In the genomic region with DNA sequence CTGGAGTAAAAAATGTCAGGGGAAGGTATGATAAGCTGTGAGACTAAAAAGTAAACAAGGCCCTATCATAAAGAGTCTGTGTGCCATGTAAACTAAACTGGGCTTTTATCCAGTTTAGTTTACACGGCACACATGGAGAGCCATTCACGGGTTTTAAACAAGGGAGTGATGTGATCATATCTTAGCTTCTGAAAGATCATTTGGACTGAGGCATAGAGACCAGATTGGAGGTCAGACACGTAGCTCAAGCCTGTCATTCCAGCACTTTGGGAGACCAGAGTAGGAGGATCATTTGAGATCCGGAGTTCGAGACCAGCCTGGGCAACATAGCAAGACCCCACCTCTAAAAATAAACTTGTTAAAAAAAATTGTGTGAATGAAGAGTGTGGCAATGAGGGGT, we compare ENCODE assay signal across 18 cellular contexts. TPM values are rescaled to one million over a fixed set of nuclear protein-coding genes. Genes with fewer than 3 reads are reported as not detected.
"Had no signal": no experiment of that assay in that cellular context is flagged by ENCODE, and none has a peak within 500 bp of the region (broad histone marks: within the 10 kb centered on the region; RNA-seq: fewer than 3 reads in every experiment).

No MANE protein-coding gene starts in this region.

- DNase-seq: activated T-cell treated with anti-CD3 and anti-CD28 coated beads, Interleukin-2, amount 50 U/mL, for 1 hour; central memory CD4-positive, alpha-beta T cell; effector memory CD4-positive, alpha-beta T cell; foreskin melanocyte; immature natural killer cell; kidney glomerular epithelial cell; left ventricle myocardium superior; mammary epithelial cell; midbrain; pancreas; right cardiac atrium; stimulated activated CD4-positive, alpha-beta T cell treated with anti-CD3 and anti-CD28 coated beads, Interleukin-1b, Interleukin-23, amount 100 ng/mL, for 48 hours; stomach; T-helper 9 cell had no signal

- H3K4me1 Mint-ChIP-seq: activated T-helper 17 cell treated with anti-CD3 and anti-CD28 coated beads, Interleukin-2, amount 50 U/mL, for 72 hours; immature natural killer cell; stimulated activated memory B cell treated with anti-CD40 and anti-IgM and Interleukin-4, amounts not matched to agents 10 μg/mL and 1 μg/mL and 100 μg/mL, for 72 hours had no signal

- H3K4me3 Mint-ChIP-seq: activated naive CD8-positive, alpha-beta T cell; activated T-helper 17 cell treated with anti-CD3 and anti-CD28 coated beads, Interleukin-2, amount 50 U/mL, for 72 hours; immature natural killer cell; natural killer cell treated with Interleukin-12 subunit alpha and Interleukin-12 subunit beta and Interleukin-15 and Interleukin-18, amount 100 ng/mL, for 72 hours; stimulated activated memory B cell treated with anti-CD40 and anti-IgM and Interleukin-4, amounts not matched to agents 10 μg/mL and 1 μg/mL and 100 μg/mL, for 72 hours had no signal

- H3K27ac Mint-ChIP-seq: activated naive CD8-positive, alpha-beta T cell; activated T-helper 17 cell treated with anti-CD3 and anti-CD28 coated beads, Interleukin-2, amount 50 U/mL, for 72 hours; immature natural killer cell; natural killer cell treated with Interleukin-12 subunit alpha and Interleukin-12 subunit beta and Interleukin-15 and Interleukin-18, amount 100 ng/mL, for 72 hours; stimulated activated memory B cell treated with anti-CD40 and anti-IgM and Interleukin-4, amounts not matched to agents 10 μg/mL and 1 μg/mL and 100 μg/mL, for 72 hours had no signal

- H3K36me3 Mint-ChIP-seq: activated naive CD8-positive, alpha-beta T cell; immature natural killer cell; natural killer cell treated with Interleukin-12 subunit alpha and Interleukin-12 subunit beta and Interleukin-15 and Interleukin-18, amount 100 ng/mL, for 72 hours; stimulated activated memory B cell treated with anti-CD40 and anti-IgM and Interleukin-4, amounts not matched to agents 10 μg/mL and 1 μg/mL and 100 μg/mL, for 72 hours had no signal

- H3K9me3 Mint-ChIP-seq: activated T-helper 17 cell treated with anti-CD3 and anti-CD28 coated beads, Interleukin-2, amount 50 U/mL, for 72 hours; immature natural killer cell; natural killer cell treated with Interleukin-12 subunit alpha and Interleukin-12 subunit beta and Interleukin-15 and Interleukin-18, amount 100 ng/mL, for 72 hours; stimulated activated memory B cell treated with anti-CD40 and anti-IgM and Interleukin-4, amounts not matched to agents 10 μg/mL and 1 μg/mL and 100 μg/mL, for 72 hours had no signal

- H3K27me3 Mint-ChIP-seq: activated T-helper 17 cell treated with anti-CD3 and anti-CD28 coated beads, Interleukin-2, amount 50 U/mL, for 72 hours had no signal

RNA-seq across cellular contexts. Expression of a gene that starts 50.1 kb away (rescaled TPM):
- total RNA-seq: natural killer cell treated with Interleukin-12 subunit alpha and Interleukin-12 subunit beta and Interleukin-15 and Interleukin-18, amount 100 ng/mL, for 72 hours had no signal
